In the genomic region with DNA sequence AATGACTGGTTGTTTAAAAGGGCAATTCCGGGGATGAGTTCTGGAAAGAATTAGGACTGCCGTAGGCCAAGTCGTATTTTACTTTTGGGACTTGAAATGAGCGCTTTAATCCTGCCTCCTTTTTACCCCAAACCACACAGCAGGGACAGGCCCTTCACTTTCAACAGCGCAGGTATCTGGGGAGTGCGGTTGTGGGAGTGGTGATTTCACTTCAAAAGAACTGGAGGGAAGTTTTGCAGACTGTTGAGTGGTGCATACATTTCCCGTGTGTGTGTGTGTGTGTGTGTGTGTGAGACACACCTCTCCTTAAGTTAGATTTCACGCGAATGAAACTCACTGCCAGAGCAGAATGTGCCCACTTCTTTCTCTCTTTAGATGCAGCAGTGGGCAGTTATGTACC, we compare ENCODE assay signal across 8 cellular contexts. TPM values are rescaled to one million over a fixed set of nuclear protein-coding genes. Genes with fewer than 3 reads are reported as not detected.
DNase-seq lines count a peak whose midpoint lies in the region; ATAC-seq and TF ChIP-seq lines count a peak whose summit lies in the region.

No MANE protein-coding gene starts in this region.

- H3K27ac ChIP-seq in iPS-20b (ENCODE audit: low read length) (no peak overlapping the region), testis (peak overlapping the region; percentile 65 to 76)

- peaks cover 5% of the 10 kb centered on the region for H3K9me3 Mint-ChIP-seq in activated naive CD4-positive, alpha-beta T cell treated with anti-CD3 and anti-CD28 coated beads for 36 hours
- H3K9me3 Mint-ChIP-seq in activated naive CD8-positive, alpha-beta T cell treated with anti-CD3 and anti-CD28 coated beads, Interleukin-2, amount 50 U/mL, for 24 hours = peaks cover 12% of the 10 kb centered on the region

- peak overlapping the region; percentile 52 for H3K4me3 Mint-ChIP-seq in activated naive CD4-positive, alpha-beta T cell treated with anti-CD3 and anti-CD28 coated beads for 36 hours
- H3K4me3 Mint-ChIP-seq in activated naive CD8-positive, alpha-beta T cell treated with anti-CD3 and anti-CD28 coated beads, Interleukin-2, amount 50 U/mL, for 24 hours = peak overlapping the region; percentile 54

- H3K27me3 Mint-ChIP-seq in activated naive CD4-positive, alpha-beta T cell treated with anti-CD3 and anti-CD28 coated beads for 36 hours (ENCODE audit: low read depth) = peaks cover 30% of the 10 kb centered on the region
- peaks cover 29% of the 10 kb centered on the region for H3K27me3 Mint-ChIP-seq in activated naive CD8-positive, alpha-beta T cell treated with anti-CD3 and anti-CD28 coated beads, Interleukin-2, amount 50 U/mL, for 24 hours

- peak; percentile 71 for DNase-seq in activated naive CD4-positive, alpha-beta T cell treated with anti-CD3 and anti-CD28 coated beads for 36 hours
- DNase-seq in activated naive CD4-positive, alpha-beta T cell treated with Interleukin-2 at 50 U/mL for 16 hours = no peak
- peak; percentile 21 for DNase-seq in activated naive CD8-positive, alpha-beta T cell treated with anti-CD3 and anti-CD28 coated beads, Interleukin-2, amount 50 U/mL, for 24 hours
- no peak for DNase-seq in testis
- DNase-seq in NCI-H524 (lab: John Stamatoyannopoulos, UW) = no peak
- no peak for DNase-seq in SW 1271 (lab: John Stamatoyannopoulos, UW)

- no peak for TF ChIP-seq CTCF in testis (IDR thresholded peaks at IDR 0.05)

- peaks cover 3% of the 10 kb centered on the region; the same call in 1 of the 2 replicates for H3K4me1 ChIP-seq in iPS-20b (ENCODE audit: insufficient read depth, low read length)
- H3K4me1 ChIP-seq in testis = no peaks in the 10 kb centered on the region

- no peak for TF ChIP-seq POLR2A in testis (IDR thresholded peaks at IDR 0.05)

- peaks cover 11% of the 10 kb centered on the region for H3K4me1 Mint-ChIP-seq in activated naive CD4-positive, alpha-beta T cell treated with anti-CD3 and anti-CD28 coated beads for 36 hours (ENCODE audit: low read depth)
- peaks cover 18% of the 10 kb centered on the region for H3K4me1 Mint-ChIP-seq in activated naive CD8-positive, alpha-beta T cell treated with anti-CD3 and anti-CD28 coated beads, Interleukin-2, amount 50 U/mL, for 24 hours

- peak overlapping the region; percentile 41; the same call in 1 of the 2 replicates for H3K9ac ChIP-seq in iPS-20b (ENCODE audit: low read depth, low read length)

- intact Hi-C loops in activated naive CD4-positive, alpha-beta T cell treated with anti-CD3 and anti-CD28 coated beads for 36 hours (cut with micrococcal nuclease) = loop anchor here (1.0 to 10.0 kb wide), 8 partner anchors 36 to 660 kb away; partner anchors contain the start of gene SYAP1
- intact Hi-C loops in testis (cut with DNase I; ENCODE audit: low total_unique reads) = loop anchor here (10.0 kb wide), 2 partner anchors 133 to 207 kb away; no protein-coding TSS in a partner anchor

- H3K9me3 ChIP-seq in iPS-20b (ENCODE audit: insufficient read depth, low read depth, low read length) = peaks cover 13% of the 10 kb centered on the region
- H3K9me3 ChIP-seq in testis = no peaks in the 10 kb centered on the region

- peak overlapping the region; percentile 74 for H3K4me3 ChIP-seq in iPS-20b (ENCODE audit: low read length)
- H3K4me3 ChIP-seq in testis = peak overlapping the region; percentile 60 to 74

- CTCF ChIA-PET in activated naive CD4-positive, alpha-beta T cell treated with anti-CD3 and anti-CD28 coated beads for 36 hours (lab: Charles Lee) = interaction anchor here (0.8 kb wide), 1 partner anchor 135 kb away, joined by 3 read pairs; no protein-coding TSS in a partner anchor

- peak; percentile 80 for ATAC-seq in activated naive CD8-positive, alpha-beta T cell treated with anti-CD3 and anti-CD28 coated beads, Interleukin-2, amount 50 U/mL, for 24 hours
- ATAC-seq in GM19395 (IDR thresholded peaks at IDR 0.05; ENCODE audit: unreplicated experiment) = no peak

- WGBS in testis, 2 donors = 5 to 11% methylated on average over 4 to 9 of the region's 9 CpGs

- H3K27ac Mint-ChIP-seq in activated naive CD4-positive, alpha-beta T cell treated with anti-CD3 and anti-CD28 coated beads for 36 hours = peak overlapping the region; percentile 18
- H3K27ac Mint-ChIP-seq in activated naive CD8-positive, alpha-beta T cell treated with anti-CD3 and anti-CD28 coated beads, Interleukin-2, amount 50 U/mL, for 24 hours = no peak overlapping the region

- no peaks in the 10 kb centered on the region for H3K36me3 Mint-ChIP-seq in activated naive CD4-positive, alpha-beta T cell treated with anti-CD3 and anti-CD28 coated beads for 36 hours (ENCODE audit: low read depth)
- H3K36me3 Mint-ChIP-seq in activated naive CD8-positive, alpha-beta T cell treated with anti-CD3 and anti-CD28 coated beads, Interleukin-2, amount 50 U/mL, for 24 hours (ENCODE audit: low read depth) = no peaks in the 10 kb centered on the region

- H3K27me3 ChIP-seq in iPS-20b (ENCODE audit: insufficient read depth, low read length) (peaks cover 32% of the 10 kb centered on the region), testis (no peaks in the 10 kb centered on the region)

- no peaks in the 10 kb centered on the region for H3K36me3 ChIP-seq in iPS-20b (ENCODE audit: insufficient read depth, low read depth, low read length)
- no peaks in the 10 kb centered on the region for H3K36me3 ChIP-seq in testis (ENCODE audit: low read depth, missing control alignments)

RNA-seq across cellular contexts. Expression of gene NHS, which starts 2.8 kb away (rescaled TPM):
- total RNA-seq in activated naive CD4-positive, alpha-beta T cell treated with anti-CD3 and anti-CD28 coated beads for 36 hours = 1 to 10 TPM; 7.8 to 8.9 TPM
- 10 to 100 TPM; 21.8 to 25.7 TPM for total RNA-seq in testis
- polyA plus RNA-seq in testis (ENCODE audit: insufficient read depth, low read depth, low replicate concordance) = 4.8 TPM

Comparison
In these comparisons a context has a peak if more than half of its experiments do, and no peak if none do; other contexts are left out.
1. DNase-seq: peak in activated naive CD4-positive, alpha-beta T cell treated with anti-CD3 and anti-CD28 coated beads for 36 hours (single experiment) and activated naive CD8-positive, alpha-beta T cell treated with anti-CD3 and anti-CD28 coated beads, Interleukin-2, amount 50 U/mL, for 24 hours (single experiment); none in activated naive CD4-positive, alpha-beta T cell treated with Interleukin-2 at 50 U/mL for 16 hours (single experiment), testis (single experiment), NCI-H524 (0 of 2) and SW 1271 (0 of 2).